ENCODE assay signal across 6 cellular contexts in genomic region chr3:114490829-114491228, GRCh38.
"Had no signal": no experiment of that assay in that cellular context is flagged by ENCODE, and none has a peak within 500 bp of the region (broad histone marks: within the 10 kb centered on the region; RNA-seq: fewer than 3 reads in every experiment).

No MANE protein-coding gene starts in this region.

- H3K9ac ChIP-seq: KMS-11 had no signal

- ATAC-seq: GM23338 had no signal

- H3K4me3 ChIP-seq: GM23338 had no signal

- H2AFZ ChIP-seq: GM23338 had no signal

- H3K4me2 ChIP-seq: GM23338, KMS-11 had no signal

- DNase-seq: H9, HCEC 1CT, HFFc6, KBM-7 had no signal

- H3K27ac ChIP-seq: KMS-11 had no signal
